ENCODE assay signal across 7 cellular contexts in genomic region chr16:87391950-87392822, GRCh38. TPM values are rescaled to one million over a fixed set of nuclear protein-coding genes. Genes with fewer than 3 reads are reported as not detected.
DNase-seq lines count a peak whose midpoint lies in the region; ATAC-seq and TF ChIP-seq lines count a peak whose summit lies in the region.

Gene MAP1LC3B, plus strand, starts transcription at chr16:87392336. Its CDS starts 92 bp downstream, at chr16:87392428.

- H3K27ac ChIP-seq in hepatocyte, result peak within 1 kb of the TSS; percentile 98

- DNase-seq in NCI-H2081 treated with DMSO at 0.1 percent for 48 hours (lab: John Stamatoyannopoulos, UW) (peak; percentile 54), T1000 (lab: John Stamatoyannopoulos, UW) (peak; percentile 93), astrocyte of the hippocampus (ENCODE audit: low read depth, low spot score) (peak; percentile 100), hepatocyte (ENCODE audit: low spot score) (peak; percentile 99), retinal pigment epithelial cell (ENCODE audit: low read depth) (peak; percentile 80)

- H4K20me1 ChIP-seq in hepatocyte (ENCODE audit: insufficient read depth, poor library complexity, severe bottlenecking), result peaks cover 43% of the 10 kb centered on the region

- H3K4me1 ChIP-seq in hepatocyte (ENCODE audit: insufficient read depth), result peaks cover 25% of the 10 kb centered on the region

- H3K4me2 ChIP-seq in hepatocyte, result peak within 1 kb of the TSS; percentile 87

- H3K79me2 ChIP-seq in hepatocyte, result peaks cover 44% of the 10 kb centered on the region

- H3K9me3 ChIP-seq in hepatocyte (ENCODE audit: low read depth), result no peaks in the 10 kb centered on the region

- peak within 1 kb of the TSS; percentile 25 for H2AFZ ChIP-seq in hepatocyte

- H3K4me3 ChIP-seq in hepatocyte, result peak within 1 kb of the TSS; percentile 59
- peak within 1 kb of the TSS; percentile 72 for H3K4me3 ChIP-seq in retinal pigment epithelial cell (ENCODE audit: low read length)

- WGBS in hepatocyte (ENCODE audit: low lambda C conversion rate, missing lambda C conversion rate), result 1% methylated on average over 60 of the region's 113 CpGs

- ATAC-seq in GM18511 (IDR thresholded peaks at IDR 0.05; ENCODE audit: unreplicated experiment) (peak; percentile 60), HG03025 (IDR thresholded peaks at IDR 0.05; ENCODE audit: low FRiP score, unreplicated experiment) (peak; percentile 56)

- H3K27me3 ChIP-seq in hepatocyte, result no peaks in the 10 kb centered on the region

- no peak for TF ChIP-seq CTCF in hepatocyte (IDR thresholded peaks at IDR 0.05; ENCODE audit: poor library complexity)
- TF ChIP-seq CTCF in retinal pigment epithelial cell (conservative IDR thresholded peaks at IDR 0.05; ENCODE audit: low read depth, low read length), result no peak

- H3K36me3 ChIP-seq in hepatocyte (replicated peaks; ENCODE audit: insufficient read depth, low read depth), result no peaks in the 10 kb centered on the region

- no peaks in the 10 kb centered on the region for H3K9me2 ChIP-seq in hepatocyte (replicated peaks; ENCODE audit: insufficient read depth)

RNA-seq across cellular contexts. Expression of gene MAP1LC3B, which starts in this region (rescaled TPM):
- 73.3 and 76.4 TPM in 2 replicates for total RNA-seq in hepatocyte
- 125 and 134 TPM in 2 replicates for polyA plus RNA-seq in hepatocyte

Comparison
In these comparisons a context has a peak if more than half of its experiments do, and no peak if none do; other contexts are left out.
1. Peak in every context shown above with its lines: DNase-seq, ATAC-seq, H3K4me3 ChIP-seq and H3K27ac ChIP-seq.